In the genomic region with DNA sequence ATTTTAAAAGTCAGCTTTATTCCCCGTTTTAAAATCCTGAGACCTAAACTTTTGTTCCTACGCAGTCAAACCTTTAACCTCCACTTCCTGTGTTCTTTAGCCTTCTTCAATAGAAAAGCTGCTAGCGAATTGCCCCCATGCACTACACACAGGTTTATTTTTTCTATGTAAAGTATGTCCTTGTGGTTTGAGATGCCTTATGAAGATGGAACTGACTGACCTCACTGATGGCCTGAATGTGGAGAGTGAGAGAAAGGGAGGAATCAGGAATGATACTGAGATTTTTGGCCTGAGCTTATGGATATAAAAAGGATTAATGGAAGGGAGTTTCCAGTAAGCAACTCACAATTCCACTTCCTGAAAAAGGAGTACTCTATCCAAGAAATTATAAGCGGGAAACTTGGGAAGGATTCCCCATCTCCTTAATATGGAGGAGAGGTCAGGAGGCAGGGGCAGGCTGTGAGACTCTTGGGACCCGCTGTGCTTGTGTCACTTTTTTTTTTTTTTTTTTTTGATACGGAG, we compare ENCODE assay signal across 14 cellular contexts.
DNase-seq lines count a peak whose midpoint lies in the region; ATAC-seq and TF ChIP-seq lines count a peak whose summit lies in the region.
"Had no signal": no experiment of that assay in that cellular context is flagged by ENCODE, and none has a peak within 500 bp of the region (broad histone marks: within the 10 kb centered on the region; RNA-seq: fewer than 3 reads in every experiment).

No MANE protein-coding gene starts in this region.

- H3K27me3 ChIP-seq in IMR-90 (ENCODE audit: control insufficient read depth, insufficient read depth, low read length): 0 out of 2 replicates have a peak, but pooled peaks cover 1% of the 10 kb centered on the region
- peaks cover 0 to 7% (median 0%) of the 10 kb centered on the region in 45 donors for H3K27me3 ChIP-seq in dorsolateral prefrontal cortex

- no peak overlapping the region for H3K9ac ChIP-seq in IMR-90 (ENCODE audit: low read depth, low read length)

- H3K36me3 Mint-ChIP-seq in chondrocyte (ENCODE audit: low read depth) (no peaks in the 10 kb centered on the region), natural killer cell (no peaks in the 10 kb centered on the region)

- peak overlapping the region; percentile 27; the same call in 1 of the 2 replicates for H3K4ac ChIP-seq in IMR-90 (ENCODE audit: low read depth, low read length)

- H3K27me3 Mint-ChIP-seq in chondrocyte (ENCODE audit: low read depth) (peaks cover 2% of the 10 kb centered on the region), natural killer cell (ENCODE audit: low read depth in 2 of 2) (no peaks in the 10 kb centered on the region)

- DNase-seq in AG04449 (ENCODE audit: low read depth, low spot score): peak; percentile 45
- peak; percentile 82 for DNase-seq in IMR-90
- DNase-seq in chondrocyte (ENCODE audit: low spot score): no peak
- DNase-seq in natural killer cell: no peak
- DNase-seq in dorsolateral prefrontal cortex: no peak
- DNase-seq in COR-L47 (lab: John Stamatoyannopoulos, UW): no peak
- DNase-seq in SK-N-DZ (ENCODE audit: low spot score): no peak
- DNase-seq: AML-193, amygdala, DMS79, GOT3, NCI-H146, NCI-H69 had no signal

- no peak for TF ChIP-seq RAD21 in IMR-90 (IDR thresholded peaks at IDR 0.05; ENCODE audit: low read length)

- H3K18ac ChIP-seq in IMR-90 (ENCODE audit: low read depth, low read length): peak overlapping the region; percentile 26

- H3K4me1 Mint-ChIP-seq in chondrocyte (ENCODE audit: low read depth) (peaks cover 5% of the 10 kb centered on the region), natural killer cell (peaks cover 32 to 55% of the 10 kb centered on the region in 2 donors)

- no peak overlapping the region for H3K4me2 ChIP-seq in IMR-90 (ENCODE audit: low read depth, low read length)

- no peak for TF ChIP-seq POLR2A in IMR-90 (IDR thresholded peaks at IDR 0.05; ENCODE audit: low read depth, low read length)

- peak overlapping the region; percentile 35; the same call in 1 of the 2 replicates for H3K27ac ChIP-seq in IMR-90 (ENCODE audit: insufficient read depth, low read length)
- H3K27ac ChIP-seq in dorsolateral prefrontal cortex: no peak overlapping the region

- H3K9me3 Mint-ChIP-seq in chondrocyte (ENCODE audit: low read depth) (peaks cover 4% of the 10 kb centered on the region), natural killer cell (no peaks in the 10 kb centered on the region)

- intact Hi-C loops in IMR-90 (cut with micrococcal nuclease) (no loop called here), natural killer cell (cut with micrococcal nuclease) (no loop called here), dorsolateral prefrontal cortex (cut with DNase I) (no loop called here)

- 0 out of 4 replicates have a peak overlapping the region, but pooled peaks of 1 of the 2 experiments have one; percentile 32 for H4K8ac ChIP-seq in IMR-90 (ENCODE audit: low read depth in 2 of 2, low read length in 2 of 2)

- peak overlapping the region; percentile 22 for H2BK20ac ChIP-seq in IMR-90 (ENCODE audit: low read depth, low read length)

- H2BK5ac ChIP-seq in IMR-90 (ENCODE audit: low read depth, low read length, poor library complexity, severe bottlenecking): peak overlapping the region; percentile 25

- H3K4me3 ChIP-seq in AG04449 (ENCODE audit: low read depth, low read length): no peak overlapping the region
- no peak overlapping the region for H3K4me3 ChIP-seq in IMR-90 (ENCODE audit: insufficient read depth, low read depth, low read length)
- no peak overlapping the region for H3K4me3 ChIP-seq in dorsolateral prefrontal cortex

- TF ChIP-seq CTCF in AG04449 (IDR thresholded peaks at IDR 0.05; ENCODE audit: insufficient read depth, low read length, missing control alignments): no peak
- TF ChIP-seq CTCF in IMR-90 (conservative IDR thresholded peaks at IDR 0.05; ENCODE audit: low read depth, low read length): no peak
- no peak for TF ChIP-seq CTCF in chondrocyte (IDR thresholded peaks at IDR 0.05)
- TF ChIP-seq CTCF in natural killer cell (IDR thresholded peaks at IDR 0.05): no peak
- no peak for TF ChIP-seq CTCF in dorsolateral prefrontal cortex (IDR thresholded peaks at IDR 0.05 in 54 of 56, conservative IDR thresholded peaks at IDR 0.05 in 2 of 56; ENCODE audit: low read depth in 1 of 56, partially characterized antibody in 56 of 56)

- H2BK120ac ChIP-seq in IMR-90 (ENCODE audit: low read depth, low read length): peak overlapping the region; percentile 70

- H3K9me3 ChIP-seq in IMR-90 (ENCODE audit: control insufficient read depth, insufficient read depth, low read length): peaks cover 3% of the 10 kb centered on the region; the same call in 1 of the 2 replicates

- H3K9me1 ChIP-seq in IMR-90 (ENCODE audit: insufficient read depth, low read length): peaks cover 4% of the 10 kb centered on the region; the same call in 1 of the 2 replicates

- CTCF ChIA-PET in AG04449 (lab: Yijun Ruan, JAX): interaction anchor here (0.6 to 1.6 kb wide), 4 partner anchors 9 to 1260 kb away, joined by 3 to 8 read pairs (median 3); no protein-coding TSS in a partner anchor
- CTCF ChIA-PET in IMR-90 (lab: Yijun Ruan, JAX): interaction anchor here (0.7 to 1.8 kb wide), 4 partner anchors 8 to 163 kb away, joined by 3 to 4 read pairs (median 4); no protein-coding TSS in a partner anchor

- dilution Hi-C loops in IMR-90 (cut with HindIII; ENCODE audit: low sequenced_read_pairs, unreplicated experiment): no loop called here

- WGBS in IMR-90 (ENCODE audit: extremely low coverage in 2 of 2, insufficient read length in 1 of 2), 2 experiments: no CpG with 5 or more reads among the region's 6 CpGs

- no peaks in the 10 kb centered on the region for H3K36me3 ChIP-seq in IMR-90 (ENCODE audit: control insufficient read depth, insufficient read depth, low read length)

- no TSS peak for BruUV-seq in IMR-90 (replicated peaks; lab: Mats Ljungman, UMichigan)

- peak overlapping the region; percentile 27; the same call in 1 of the 2 replicates for H3K14ac ChIP-seq in IMR-90 (replicated peaks; ENCODE audit: low read depth, low read length)

- 0 out of 2 replicates have a peak overlapping the region, but pooled peaks have one; percentile 39 for H2AK5ac ChIP-seq in IMR-90 (ENCODE audit: low read depth, low read length)

- POLR2A ChIA-PET in AG04449 (lab: Yijun Ruan, JAX): interaction anchor here (0.5 kb wide), 1 partner anchor 11 kb away, joined by 4 read pairs; no protein-coding TSS in a partner anchor
- POLR2A ChIA-PET in IMR-90 (lab: Charles Lee; ENCODE audit: unreplicated experiment): no interaction called here

- no peak overlapping the region for H2BK15ac ChIP-seq in IMR-90 (ENCODE audit: low read depth, low read length)

- no peak overlapping the region for H2AFZ ChIP-seq in IMR-90 (replicated peaks; ENCODE audit: low read length, poor library complexity)

- H4K91ac ChIP-seq in IMR-90 (ENCODE audit: insufficient read depth, low read depth, low read length): no peak overlapping the region

- no peak overlapping the region; the same call in none of the 2 replicates for H4K5ac ChIP-seq in IMR-90 (ENCODE audit: low read depth, low read length)

- H2AK9ac ChIP-seq in IMR-90 (replicated peaks; ENCODE audit: low read depth, low read length, poor library complexity): no peak overlapping the region

- ATAC-seq in IMR-90 (ENCODE audit: low read depth): peak; percentile 85
- no peak for ATAC-seq in natural killer cell
- no peak for ATAC-seq in GM18517 (IDR thresholded peaks at IDR 0.05; ENCODE audit: unreplicated experiment)

- no peak overlapping the region for H3K56ac ChIP-seq in IMR-90 (ENCODE audit: extremely low read depth, insufficient read depth, low read length)

- H4K20me1 ChIP-seq in IMR-90 (ENCODE audit: insufficient read depth, low read length): no peaks in the 10 kb centered on the region

- in situ Hi-C loops in IMR-90 (cut with MboI; ENCODE audit: low sequenced_read_pairs): no loop called here

- H3K4me3 Mint-ChIP-seq in chondrocyte (ENCODE audit: unreplicated experiment): no peak overlapping the region
- peak overlapping the region; percentile 1 for H3K4me3 Mint-ChIP-seq in natural killer cell

- H3K23ac ChIP-seq in IMR-90 (ENCODE audit: low read depth, low read length): peak overlapping the region; percentile 3; the same call in 1 of the 2 replicates

- no peaks in the 10 kb centered on the region for H3K79me1 ChIP-seq in IMR-90 (ENCODE audit: low read depth in 1 of 2, low read length in 2 of 2)

- peaks cover 4% of the 10 kb centered on the region; the same call in 1 of the 2 replicates for H3K4me1 ChIP-seq in IMR-90 (ENCODE audit: control insufficient read depth, insufficient read depth, low read length)

- H3K27ac Mint-ChIP-seq in chondrocyte (ENCODE audit: unreplicated experiment): peak overlapping the region; percentile 5
- peak overlapping the region in 1 of 2 donors; percentile 31 for H3K27ac Mint-ChIP-seq in natural killer cell

TF ChIP-seq in IMR-90, 13 proteins besides CTCF, POLR2A, EP300 and RAD21:
- TF ChIP-seq CEBPB (IDR thresholded peaks at IDR 0.05; ENCODE audit: low read depth, low read length): no peak
- TF ChIP-seq RCOR1 (IDR thresholded peaks at IDR 0.05; ENCODE audit: insufficient replicate concordance, low read length): no peak
TF ChIP-seq in IMR-90: peak in this region for 0.

Comparison
In these comparisons a context has a peak if more than half of its experiments do, and no peak if none do; other contexts are left out.
1. DNase-seq: peak in AG04449 (single experiment) and IMR-90 (single experiment); none in chondrocyte (single experiment), natural killer cell (single experiment), dorsolateral prefrontal cortex (0 of 10), COR-L47 (single experiment) and SK-N-DZ (single experiment).